In genomic region chr3:123961508-123961856, GRCh38 we compare ENCODE assay signal across 10 cellular contexts. TPM values are rescaled to one million over a fixed set of nuclear protein-coding genes. Genes with fewer than 3 reads are reported as not detected.
DNase-seq lines count a peak whose midpoint lies in the region; ATAC-seq, FAIRE-seq and TF ChIP-seq lines count a peak whose summit lies in the region.
"Had no signal": no experiment of that assay in that cellular context is flagged by ENCODE, and none has a peak within 500 bp of the region (broad histone marks: within the 10 kb centered on the region; RNA-seq: fewer than 3 reads in every experiment).

No MANE protein-coding gene starts in this region.

- H3K27ac ChIP-seq in K562 (ENCODE audit: extremely low read depth, low read depth, low read length) (peak overlapping the region; percentile 95; the same call in 1 of the 3 replicates), mesenchymal stem cell (ENCODE audit: low read length, poor library complexity, severe bottlenecking) (peak overlapping the region; percentile 45)

- FAIRE-seq in K562 (lab: Jason Lieb, UNC), result no peak

- peak overlapping the region in 1 of 2 experiments; percentile 94; a peak in 1 of 4 replicates for H3K9ac ChIP-seq in K562 (ENCODE audit: insufficient read depth in 1 of 2, low read depth in 2 of 2, low read length in 2 of 2)
- peak overlapping the region; percentile 99 for H3K9ac ChIP-seq in mesenchymal stem cell (ENCODE audit: low read length)

- no peak overlapping the region for H3K23ac ChIP-seq in mesenchymal stem cell (ENCODE audit: low read length in 2 of 2)

- TF ChIP-seq POLR2A in K562 (conservative IDR thresholded peaks at IDR 0.05), result no peak

- H3K36me3 Mint-ChIP-seq in activated naive CD4-positive, alpha-beta T cell treated with anti-CD3 and anti-CD28 coated beads, Interleukin-2, amount 50 U/mL, for 24 hours, result no peaks in the 10 kb centered on the region
- no peaks in the 10 kb centered on the region for H3K36me3 Mint-ChIP-seq in type B pancreatic cell

- H3K4ac ChIP-seq in mesenchymal stem cell (ENCODE audit: low read depth in 1 of 2, low read length in 2 of 2), result no peak overlapping the region

- CTCF ChIA-PET in K562 (lab: Yijun Ruan, JAX; ENCODE audit: low intra/inter-chr PET ratio), result no interaction called here

- no peak for TF ChIP-seq RAD21 in K562 (CRISPR knock-in tag; conservative IDR thresholded peaks at IDR 0.05 in 1 of 2, IDR thresholded peaks at IDR 0.05 in 1 of 2)

- no peak for DNase-seq in activated naive CD4-positive, alpha-beta T cell treated with Interleukin-2 at 50 U/mL for 16 hours
- DNase-seq in K562 (ENCODE audit: extremely low read depth in 1 of 4, low spot score in 3 of 4) (no peak), mesenchymal stem cell (no peak), type B pancreatic cell (ENCODE audit: extremely low spot score, unreplicated experiment) (no peak)
- no peak for DNase-seq in central memory CD4-positive, alpha-beta T cell

- H3K36me3 ChIP-seq in K562 (ENCODE audit: control insufficient read depth, insufficient read depth, low read length) (peaks cover 4% of the 10 kb centered on the region; the same call in 1 of the 3 replicates), mesenchymal stem cell (ENCODE audit: control insufficient read depth in 1 of 2, insufficient read depth in 2 of 2, low read depth in 1 of 2, low read length in 2 of 2) (no peaks in the 10 kb centered on the region)

- peak overlapping the region; percentile 94 for H3K4me3 Mint-ChIP-seq in activated naive CD4-positive, alpha-beta T cell treated with anti-CD3 and anti-CD28 coated beads, Interleukin-2, amount 50 U/mL, for 24 hours
- H3K4me3 Mint-ChIP-seq in type B pancreatic cell, result peak overlapping the region; percentile 97

- H3K27me3 Mint-ChIP-seq in activated naive CD4-positive, alpha-beta T cell treated with anti-CD3 and anti-CD28 coated beads, Interleukin-2, amount 50 U/mL, for 24 hours, result no peaks in the 10 kb centered on the region
- no peaks in the 10 kb centered on the region for H3K27me3 Mint-ChIP-seq in type B pancreatic cell

- 2% methylated on average over 5 of the region's 15 CpGs for WGBS in K562 (ENCODE audit: insufficient coverage, low coverage, missing lambda C conversion rate)
- 12% methylated on average over 15 of the region's 15 CpGs for WGBS in mesenchymal stem cell

- BruUV-seq in K562 (replicated peaks; lab: Mats Ljungman, UMichigan), result no TSS peak

- in situ Hi-C loops in K562 (cut with MboI), result no loop called here

- no peaks in the 10 kb centered on the region for H3K9me3 ChIP-seq in K562 (replicated peaks; ENCODE audit: control insufficient read depth, insufficient read depth, low read depth, low read length)
- no peaks in the 10 kb centered on the region for H3K9me3 ChIP-seq in mesenchymal stem cell (ENCODE audit: control insufficient read depth, low read length)

- no peaks in the 10 kb centered on the region for H3K79me1 ChIP-seq in mesenchymal stem cell (replicated peaks; ENCODE audit: low read length, poor library complexity, severe bottlenecking)

- H3K4me1 ChIP-seq in K562 (replicated peaks in 1 of 2; ENCODE audit: control insufficient read depth in 2 of 2, insufficient read depth in 2 of 2, low read length in 2 of 2), result no peaks in the 10 kb centered on the region; a peak in 2 of 5 replicates
- H3K4me1 ChIP-seq in mesenchymal stem cell (ENCODE audit: control insufficient read depth, insufficient read depth, low read depth, low read length), result peaks cover 2% of the 10 kb centered on the region

- H2BK5ac ChIP-seq in mesenchymal stem cell (ENCODE audit: low read depth, low read length, poor library complexity, severe bottlenecking), result no peak overlapping the region

- peak overlapping the region in 1 of 2 experiments; percentile 6 for H3K18ac ChIP-seq in mesenchymal stem cell (ENCODE audit: low read depth in 1 of 2, low read length in 2 of 2)

- TF ChIP-seq CTCF in K562 (IDR thresholded peaks at IDR 0.05 in 2 of 3, conservative IDR thresholded peaks at IDR 0.05 in 1 of 3; ENCODE audit: insufficient read depth in 2 of 3, low read depth in 1 of 3, low read length in 3 of 3), result no peak
- peak; percentile 21 for TF ChIP-seq CTCF in type B pancreatic cell (conservative IDR thresholded peaks at IDR 0.05)

- POLR2A ChIA-PET in K562 (lab: Yijun Ruan, JAX), result interaction anchor here (0.6 to 1.4 kb wide), 4 partner anchors 12 to 146 kb away, joined by 3 to 4 read pairs (median 3); no protein-coding TSS in a partner anchor

- no peaks in the 10 kb centered on the region for H3K9me1 ChIP-seq in K562 (ENCODE audit: control insufficient read depth, insufficient read depth, low read length)

- H2AFZ ChIP-seq in K562 (ENCODE audit: low read depth, low read length), result peak overlapping the region; percentile 89
- no peak overlapping the region for H2AFZ ChIP-seq in mesenchymal stem cell (ENCODE audit: low read depth, low read length)

- H4K8ac ChIP-seq in mesenchymal stem cell (ENCODE audit: low read length), result no peak overlapping the region

- no peak overlapping the region for H2BK12ac ChIP-seq in mesenchymal stem cell (ENCODE audit: low read length in 2 of 2)

- H3K14ac ChIP-seq in mesenchymal stem cell (ENCODE audit: low read length in 2 of 2), result no peak overlapping the region

- H3K79me2 ChIP-seq in K562 (ENCODE audit: control insufficient read depth, insufficient read depth, low read length), result peaks cover 36% of the 10 kb centered on the region

- H3K9me3 Mint-ChIP-seq in activated naive CD4-positive, alpha-beta T cell treated with anti-CD3 and anti-CD28 coated beads, Interleukin-2, amount 50 U/mL, for 24 hours, result no peaks in the 10 kb centered on the region
- H3K9me3 Mint-ChIP-seq in type B pancreatic cell, result no peaks in the 10 kb centered on the region

- H3K27me3 ChIP-seq in K562 (ENCODE audit: control insufficient read depth in 2 of 2, insufficient read depth in 2 of 2, low read length in 2 of 2) (no peaks in the 10 kb centered on the region), mesenchymal stem cell (ENCODE audit: control insufficient read depth in 1 of 2, insufficient read depth in 1 of 2, low read length in 2 of 2) (peaks cover 0 to 4% of the 10 kb centered on the region in 2 experiments)

- H3K27ac Mint-ChIP-seq in activated naive CD4-positive, alpha-beta T cell treated with anti-CD3 and anti-CD28 coated beads, Interleukin-2, amount 50 U/mL, for 24 hours, result peak overlapping the region; percentile 88
- H3K27ac Mint-ChIP-seq in type B pancreatic cell, result peak overlapping the region; percentile 96

- H4K91ac ChIP-seq in mesenchymal stem cell (ENCODE audit: low read length), result no peak overlapping the region

- H3K4me1 Mint-ChIP-seq in activated naive CD4-positive, alpha-beta T cell treated with anti-CD3 and anti-CD28 coated beads, Interleukin-2, amount 50 U/mL, for 24 hours, result peaks cover 29% of the 10 kb centered on the region
- peaks cover 30% of the 10 kb centered on the region for H3K4me1 Mint-ChIP-seq in type B pancreatic cell (ENCODE audit: unreplicated experiment)

- intact Hi-C loops in K562 (cut with micrococcal nuclease), result loop anchor here (10.0 kb wide), 1 partner anchor 317 kb away; no protein-coding TSS in a partner anchor

- H2BK120ac ChIP-seq in mesenchymal stem cell (ENCODE audit: low read depth, low read length), result no peak overlapping the region

- H4K20me1 ChIP-seq in K562 (replicated peaks; ENCODE audit: control insufficient read depth, insufficient read depth, low read length), result no peaks in the 10 kb centered on the region

- no peak overlapping the region for H2AK5ac ChIP-seq in mesenchymal stem cell (ENCODE audit: low read length, severe bottlenecking)

- H3K4me2 ChIP-seq in K562 (ENCODE audit: insufficient read depth, low read length) (peak overlapping the region; percentile 84; the same call in 1 of the 2 replicates), mesenchymal stem cell (ENCODE audit: low read length, poor library complexity, severe bottlenecking) (peak overlapping the region; percentile 93)

- H2BK15ac ChIP-seq in mesenchymal stem cell (ENCODE audit: low read depth, poor library complexity, severe bottlenecking), result no peak overlapping the region

- H3K4me3 ChIP-seq in K562 (peak overlapping the region; percentile 82), mesenchymal stem cell (ENCODE audit: insufficient read depth in 1 of 2, low read depth in 1 of 2, low read length in 2 of 2) (peak overlapping the region; percentile 84 to 98)

- ATAC-seq in K562, result no peak
- no peak for ATAC-seq in HG03439 (IDR thresholded peaks at IDR 0.05; ENCODE audit: unreplicated experiment)
- no peak for ATAC-seq in GM21717 (IDR thresholded peaks at IDR 0.05; ENCODE audit: unreplicated experiment)

- no peak for TF ChIP-seq EP300 in K562 (IDR thresholded peaks at IDR 0.05; ENCODE audit: low read length)

RNA-seq across cellular contexts. Expression of gene CCDC14, which starts 0.5 kb away (rescaled TPM):
- 91.7 and 270 TPM in 2 replicates for total RNA-seq in K562 (2011; cell fraction: chromatin; rRNA removed; ENCODE audit: low replicate concordance)
- total RNA-seq in K562 (2011; cell fraction: nucleolus; rRNA removed), result 29.0 and 51.5 TPM in 2 replicates
- 71.3 and 75.3 TPM in 2 replicates for total RNA-seq in K562 (2011; cell fraction: nucleoplasm; rRNA removed)
- total RNA-seq in K562 (2014; rRNA removed) (38.7 and 39.0 TPM in 2 replicates), K562 (2014; rRNA removed; fragmentation: Illumina TruSeq; extraction: Trizol) (56.2 and 57.3 TPM in 2 replicates), K562 (2015; rRNA removed; fragmentation: Illumina TruSeq; extraction: Trizol) (53.2 and 64.7 TPM in 2 replicates), K562 (2021) (39.2 and 42.2 TPM in 2 replicates), type B pancreatic cell (ENCODE audit: low replicate concordance) (39.9 and 83.3 TPM in 2 replicates)
- polyA plus RNA-seq in K562 (2011; rRNA removed) (107 and 175 TPM in 2 replicates), K562 (2014; fragmentation: Illumina TruSeq; extraction: Trizol) (57.4 and 77.6 TPM in 2 replicates), K562 (2014; fragmentation: Nextera tagmentation; extraction: Ambion mirVana) (10 to 100 TPM; 18.6 to 30.9 TPM), K562 (2014; rRNA removed) (56.9 and 73.6 TPM in 2 replicates)
- polyA plus RNA-seq in K562 (2011; cell fraction: cytosol; rRNA removed), result 41.1 and 65.8 TPM in 2 replicates
- 958 and 1,404 TPM in 2 replicates for polyA plus RNA-seq in K562 (2011; cell fraction: nucleus; rRNA removed)
- polyA plus RNA-seq in K562 (2012), result 45.0 and 57.9 TPM in 2 replicates
- 66.4 and 107 TPM in 2 replicates for polyA minus RNA-seq in K562 (2011; rRNA and poly(A)+ RNA removed)
- 11.8 and 20.9 TPM in 2 replicates for polyA minus RNA-seq in K562 (2011; cell fraction: cytosol; rRNA and poly(A)+ RNA removed)
- polyA minus RNA-seq in K562 (2011; cell fraction: nucleus; rRNA and poly(A)+ RNA removed), result 123 and 252 TPM in 2 replicates
- polyA plus RNA-seq in mesenchymal stem cell (2013, experiment 1 of 2), result 27.9 TPM
- 27.6 TPM for polyA plus RNA-seq in mesenchymal stem cell (2013, experiment 2 of 2)

RNA-seq across cellular contexts. Expression of gene ROPN1, which starts 30.4 kb away (rescaled TPM):
- total RNA-seq in K562 (2011; cell fraction: chromatin; rRNA removed; ENCODE audit: low replicate concordance), result not detected in 2 replicates
- not detected in 2 replicates for total RNA-seq in K562 (2011; cell fraction: nucleolus; rRNA removed)
- not detected in 2 replicates for total RNA-seq in K562 (2011; cell fraction: nucleoplasm; rRNA removed)
- total RNA-seq in K562 (2014; rRNA removed) (not detected in 2 replicates), K562 (2014; rRNA removed; fragmentation: Illumina TruSeq; extraction: Trizol) (not detected in 2 replicates), K562 (2015; rRNA removed; fragmentation: Illumina TruSeq; extraction: Trizol) (not detected in 2 replicates), K562 (2021) (not detected in 2 replicates), type B pancreatic cell (ENCODE audit: low replicate concordance) (not detected in 2 replicates)
- polyA plus RNA-seq in K562 (2011; rRNA removed) (not detected in 2 replicates), K562 (2014; fragmentation: Illumina TruSeq; extraction: Trizol) (not detected in 2 replicates), K562 (2014; fragmentation: Nextera tagmentation; extraction: Ambion mirVana) (not detected), K562 (2014; rRNA removed) (not detected in 2 replicates)
- not detected in 2 replicates for polyA plus RNA-seq in K562 (2011; cell fraction: cytosol; rRNA removed)
- not detected in 2 replicates for polyA plus RNA-seq in K562 (2011; cell fraction: nucleus; rRNA removed)
- polyA plus RNA-seq in K562 (2012), result not detected in 2 replicates
- polyA minus RNA-seq in K562 (2011; rRNA and poly(A)+ RNA removed), result not detected in 2 replicates
- not detected in 2 replicates for polyA minus RNA-seq in K562 (2011; cell fraction: cytosol; rRNA and poly(A)+ RNA removed)
- polyA minus RNA-seq in K562 (2011; cell fraction: nucleus; rRNA and poly(A)+ RNA removed), result not detected in 2 replicates
- polyA plus RNA-seq in mesenchymal stem cell (2013, experiment 1 of 2), result not detected
- polyA plus RNA-seq in mesenchymal stem cell (2013, experiment 2 of 2), result not detected
- total RNA-seq: Daoy, subcutaneous adipose tissue had no signal
